ENCODE assay signal across 8 cellular contexts in the genomic region with DNA sequence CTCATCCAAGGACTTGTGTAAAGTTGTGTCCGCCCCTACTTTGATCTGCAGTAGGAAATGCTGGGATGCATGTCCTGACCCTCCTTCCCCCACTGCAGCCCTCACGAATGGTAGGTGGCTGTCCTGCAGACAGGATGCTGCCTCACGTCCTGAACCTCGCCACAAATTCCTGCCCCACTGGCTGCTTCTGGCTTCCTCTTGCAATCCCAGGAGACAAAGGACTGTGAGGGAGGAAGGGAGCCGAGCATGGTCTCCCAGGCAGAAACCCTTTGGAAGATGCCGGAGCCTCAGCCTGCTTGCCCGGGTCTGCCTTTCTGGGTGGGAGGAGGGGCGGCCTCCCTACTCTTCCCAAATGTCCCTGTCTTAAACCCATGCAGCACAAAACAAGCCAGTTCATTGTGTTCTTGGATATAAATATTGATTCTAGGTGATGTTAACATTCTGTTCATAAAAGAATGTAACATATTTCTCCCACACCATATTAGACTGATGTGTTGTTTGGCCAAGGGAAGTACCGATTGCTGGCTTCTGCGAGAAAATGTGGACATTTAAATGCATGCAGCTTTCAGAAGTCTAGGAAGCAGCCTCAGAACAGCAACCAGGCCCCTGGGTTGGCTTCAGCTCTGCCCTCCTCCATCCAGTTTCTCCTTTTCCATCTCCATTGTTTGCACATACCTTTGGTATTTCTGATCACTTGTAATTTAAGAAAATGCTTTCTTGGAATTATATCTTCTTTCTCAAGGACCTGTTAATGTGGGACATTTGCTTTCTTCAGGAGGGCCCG.
DNase-seq lines count a peak whose midpoint lies in the region; ATAC-seq and TF ChIP-seq lines count a peak whose summit lies in the region.

No MANE protein-coding gene starts in this region.

- peak overlapping the region; percentile 91 for H3K27ac ChIP-seq in AG04450 (ENCODE audit: low read depth, low read length)
- H3K27ac ChIP-seq in gastroesophageal sphincter, result peak overlapping the region; percentile 12 to 81 (median 80)
- H3K27ac ChIP-seq in prostate gland, result peak overlapping the region; percentile 27 to 65

- no peak for TF ChIP-seq EP300 in gastroesophageal sphincter (IDR thresholded peaks at IDR 0.05)

- TF ChIP-seq POLR2A in gastroesophageal sphincter (IDR thresholded peaks at IDR 0.05) (no peak), prostate gland (IDR thresholded peaks at IDR 0.05) (no peak)

- intact Hi-C loops in prostate gland (cut with DNase I), result loop anchor here (2.0 to 5.0 kb wide), 4 partner anchors 46 to 377 kb away; no protein-coding TSS in a partner anchor

- no peaks in the 10 kb centered on the region for H3K36me3 ChIP-seq in gastroesophageal sphincter
- no peaks in the 10 kb centered on the region for H3K36me3 ChIP-seq in prostate gland

- H3K4me3 ChIP-seq in AG04450 (ENCODE audit: low read depth, low read length) (peak overlapping the region; percentile 39; the same call in 1 of the 2 replicates), WI38 (ENCODE audit: low read depth, low read length) (peak overlapping the region; percentile 35), gastroesophageal sphincter (no peak overlapping the region), prostate gland (no peak overlapping the region)

- no peak for TF ChIP-seq CTCF in AG04450 (IDR thresholded peaks at IDR 0.05; ENCODE audit: low read depth, low read length)
- no peak for TF ChIP-seq CTCF in WI38 (IDR thresholded peaks at IDR 0.05; ENCODE audit: low read depth, low read length)
- no peak for TF ChIP-seq CTCF in gastroesophageal sphincter (IDR thresholded peaks at IDR 0.05)
- no peak for TF ChIP-seq CTCF in prostate gland (IDR thresholded peaks at IDR 0.05)

- ATAC-seq in gastroesophageal sphincter, result peak; percentile 26
- ATAC-seq in GM19467 (IDR thresholded peaks at IDR 0.05; ENCODE audit: unreplicated experiment), result no peak

- H3K9me3 ChIP-seq in AG04450 (ENCODE audit: control insufficient read depth, insufficient read depth, low read length) (no peaks in the 10 kb centered on the region), gastroesophageal sphincter (no peaks in the 10 kb centered on the region), prostate gland (no peaks in the 10 kb centered on the region)

- H3K27me3 ChIP-seq in AG04450 (ENCODE audit: control insufficient read depth, insufficient read depth, low read length), result no peaks in the 10 kb centered on the region
- no peaks in the 10 kb centered on the region for H3K27me3 ChIP-seq in gastroesophageal sphincter
- H3K27me3 ChIP-seq in prostate gland (replicated peaks; ENCODE audit: insufficient read depth), result no peaks in the 10 kb centered on the region

- POLR2A ChIA-PET in AG04450 (lab: Yijun Ruan, JAX), result interaction anchor here (0.6 to 1.7 kb wide), 5 partner anchors 30 to 378 kb away, joined by 3 to 10 read pairs (median 3); no protein-coding TSS in a partner anchor

- H3K4me1 ChIP-seq in gastroesophageal sphincter (peaks cover 13 to 71% (median 31%) of the 10 kb centered on the region in 3 donors), prostate gland (replicated peaks) (peaks cover 13% of the 10 kb centered on the region)

- no peak for DNase-seq in AG04450 (ENCODE audit: low read depth, low spot score)
- DNase-seq in prostate gland (ENCODE audit: low spot score), result no peak
- DNase-seq in SKM-1 (lab: John Stamatoyannopoulos, UW; ENCODE audit: unreplicated experiment), result no peak
- no peak for DNase-seq in cerebellum (ENCODE audit: low spot score)
- DNase-seq in NCI-H510A (lab: John Stamatoyannopoulos, UW), result no peak

- 28 to 38% methylated on average over 6 to 7 of the region's 11 CpGs for WGBS in gastroesophageal sphincter (ENCODE audit: low coverage in 1 of 2), 2 donors
- WGBS in prostate gland, result 52% methylated on average over 11 of the region's 11 CpGs

- CTCF ChIA-PET in AG04450 (lab: Charles Lee), result interaction anchor here (0.9 to 4.1 kb wide), 9 partner anchors 12 to 472 kb away, joined by 3 to 47 read pairs (median 8); no protein-coding TSS in a partner anchor

Comparison
In these comparisons a context has a peak if more than half of its experiments do, and no peak if none do; other contexts are left out.
1. H3K4me3 ChIP-seq: peak in AG04450 (single experiment) and WI38 (single experiment); none in gastroesophageal sphincter (0 of 2) and prostate gland (0 of 2).
2. Peak in every context shown above with its lines, with median percentiles within 50 percentile points of each other: H3K27ac ChIP-seq.